ENCODE assay signal across 1 cellular context in genomic region chr20:53871541-53871940, GRCh38.
TF ChIP-seq lines count a peak whose summit lies in the region.

No MANE protein-coding gene starts in this region.

TF ChIP-seq in IMR-90, 13 proteins besides CTCF, POLR2A, EP300 and RAD21 (continued from another document):
- no peak for TF ChIP-seq USF2 (IDR thresholded peaks at IDR 0.05; ENCODE audit: low read depth, low read length)
- no peak for TF ChIP-seq RCOR1 (IDR thresholded peaks at IDR 0.05; ENCODE audit: insufficient replicate concordance, low read length)
- no peak for TF ChIP-seq MXI1 (IDR thresholded peaks at IDR 0.05; ENCODE audit: borderline replicate concordance, low read depth, low read length)
- no peak for TF ChIP-seq CHD1 (IDR thresholded peaks at IDR 0.05; ENCODE audit: low read depth, low read length)
- TF ChIP-seq FOS (IDR thresholded peaks at IDR 0.05; ENCODE audit: low read depth, low read length), result no peak
- no peak for TF ChIP-seq ELK1 (IDR thresholded peaks at IDR 0.05; ENCODE audit: borderline replicate concordance, low read depth, low read length)
- no peak for TF ChIP-seq MAFK (IDR thresholded peaks at IDR 0.05; ENCODE audit: low read depth, low read length)
- TF ChIP-seq SMC3 (IDR thresholded peaks at IDR 0.05; ENCODE audit: low read depth, low read length), result no peak
- no peak for TF ChIP-seq RFX5 (IDR thresholded peaks at IDR 0.05; ENCODE audit: low read depth, low read length)
- TF ChIP-seq NFE2L2 (IDR thresholded peaks at IDR 0.05; ENCODE audit: low read depth, low read length), result no peak
- TF ChIP-seq CEBPB (IDR thresholded peaks at IDR 0.05; ENCODE audit: low read depth, low read length), result no peak
